2 cellular contexts compared by ENCODE assay signal in genomic region chr2:62163834-62164233, GRCh38.
TF ChIP-seq lines count a peak whose summit lies in the region.

No MANE protein-coding gene starts in this region.

TF ChIP-seq in GM23338, 12 proteins besides CTCF, POLR2A, EP300 and RAD21 (continued from another document):
- TF ChIP-seq POLR2AphosphoS5 (IDR thresholded peaks at IDR 0.05; ENCODE audit: low read depth) (no peak), EZH2phosphoT487 (IDR thresholded peaks at IDR 0.05; ENCODE audit: unreplicated experiment) (no peak), STAT1 (IDR thresholded peaks at IDR 0.05; ENCODE audit: unreplicated experiment) (no peak)

TF ChIP-seq in endothelial cell of umbilical vein, 7 proteins besides CTCF, POLR2A, EP300 and RAD21:
- TF ChIP-seq FOS (IDR thresholded peaks at IDR 0.05; ENCODE audit: borderline replicate concordance, insufficient read depth, low read length) = no peak
- TF ChIP-seq, protein P1, sequence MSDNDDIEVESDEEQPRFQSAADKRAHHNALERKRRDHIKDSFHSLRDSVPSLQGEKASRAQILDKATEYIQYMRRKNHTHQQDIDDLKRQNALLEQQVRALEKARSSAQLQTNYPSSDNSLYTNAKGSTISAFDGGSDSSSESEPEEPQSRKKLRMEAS (IDR thresholded peaks at IDR 0.05; ENCODE audit: insufficient read depth, insufficient read length) = no peak
- no peak for TF ChIP-seq GATA2 (IDR thresholded peaks at IDR 0.05; ENCODE audit: insufficient read depth, insufficient read length, low read depth, low read length)
- TF ChIP-seq MYC (IDR thresholded peaks at IDR 0.05; ENCODE audit: low read depth, low read length) = no peak
- no peak for TF ChIP-seq EZH2 (IDR thresholded peaks at IDR 0.05; ENCODE audit: borderline replicate concordance, low read depth, low read length, severe bottlenecking)
- no peak for TF ChIP-seq POLR2AphosphoS5 (IDR thresholded peaks at IDR 0.05; ENCODE audit: insufficient read depth, low read depth, low read length)
- TF ChIP-seq JUN (IDR thresholded peaks at IDR 0.05; ENCODE audit: borderline replicate concordance, insufficient read depth, insufficient read length, low read depth) = no peak
TF ChIP-seq in endothelial cell of umbilical vein: peak in this region for 0.
